Comparison of ENCODE assay signal across 13 cellular contexts in the genomic region with DNA sequence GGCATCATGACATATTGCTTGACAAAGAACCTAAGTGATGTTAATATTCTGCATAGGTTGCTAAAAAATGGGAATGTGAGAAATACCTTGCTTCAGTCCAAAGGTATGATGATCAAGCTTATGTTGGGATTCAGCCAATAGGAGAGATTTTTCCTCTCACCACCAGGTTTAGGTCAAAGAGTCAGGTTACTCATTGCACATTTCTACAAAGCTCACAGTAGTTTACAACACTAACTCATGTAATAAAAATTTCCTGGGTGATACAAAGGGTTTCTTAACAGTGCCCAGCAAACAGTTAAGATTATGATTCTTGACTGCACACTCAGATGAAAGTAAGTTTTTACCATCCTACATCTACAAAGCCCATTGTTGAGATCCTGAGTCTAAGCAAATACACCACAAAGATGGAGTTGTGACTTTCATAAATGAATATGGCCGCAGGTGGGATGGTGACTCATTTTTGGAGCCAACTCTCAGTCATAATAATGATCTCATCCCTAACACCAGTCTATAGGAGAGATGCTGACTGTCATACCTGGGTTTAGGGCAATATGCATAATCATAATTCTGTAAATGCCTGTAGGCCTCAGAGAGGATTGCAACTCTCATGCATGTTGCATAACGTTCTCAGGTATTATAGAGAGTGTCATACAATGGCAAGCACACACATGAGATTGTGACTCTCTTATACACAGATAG. TPM values are rescaled to one million over a fixed set of nuclear protein-coding genes. Genes with fewer than 3 reads are reported as not detected.
A peak's percentile ranks its signal among the peaks of the same experiment; 100 is the strongest.
DNase-seq lines count a peak whose midpoint lies in the region; ATAC-seq lines count a peak whose summit lies in the region.
"Not testable (repeated sequence)": the region's sequence is repeated elsewhere in the genome, so short reads cannot be mapped to it uniquely, and the experiment has no call there.
"Had no signal": no experiment of that assay in that cellular context is flagged by ENCODE, and none has a peak within 500 bp of the region (broad histone marks: within the 10 kb centered on the region; RNA-seq: fewer than 3 reads in every experiment).

No MANE protein-coding gene starts in this region.

- not testable (repeated sequence) for DNase-seq in activated CD4-positive, alpha-beta T cell treated with anti-CD3 and anti-CD28 coated beads for 36 hours; activated naive CD4-positive, alpha-beta T cell treated with anti-CD3 and anti-CD28 coated beads, Interleukin-2, amount 50 U/mL, for 72 hours (ENCODE audit: low spot score in 2 of 2); left lobe of liver (ENCODE audit: low spot score)

- H3K27me3 Mint-ChIP-seq in activated CD4-positive, alpha-beta T cell treated with anti-CD3 and anti-CD28 coated beads for 36 hours = not testable (repeated sequence)

- CTCF ChIA-PET in activated CD4-positive, alpha-beta T cell treated with anti-CD3 and anti-CD28 coated beads for 36 hours (lab: Charles Lee) = not testable (repeated sequence)

- intact Hi-C loops in activated CD4-positive, alpha-beta T cell treated with anti-CD3 and anti-CD28 coated beads for 36 hours (cut with DNase I, micrococcal nuclease) = not testable (repeated sequence)

- not testable (repeated sequence) for H3K27ac Mint-ChIP-seq in activated CD4-positive, alpha-beta T cell treated with anti-CD3 and anti-CD28 coated beads for 36 hours; activated naive CD4-positive, alpha-beta T cell treated with anti-CD3 and anti-CD28 coated beads, Interleukin-2, amount 50 U/mL, for 72 hours

- POLR2A ChIA-PET in activated CD4-positive, alpha-beta T cell treated with anti-CD3 and anti-CD28 coated beads for 36 hours (lab: Charles Lee) = not testable (repeated sequence)

- H3K36me3 Mint-ChIP-seq in activated CD4-positive, alpha-beta T cell treated with anti-CD3 and anti-CD28 coated beads for 36 hours (ENCODE audit: low read depth); activated naive CD4-positive, alpha-beta T cell treated with anti-CD3 and anti-CD28 coated beads, Interleukin-2, amount 50 U/mL, for 72 hours: not testable (repeated sequence)

- ATAC-seq in GM18868 (IDR thresholded peaks at IDR 0.05; ENCODE audit: unreplicated experiment) = peak; percentile 90
- ATAC-seq in GM21447 (IDR thresholded peaks at IDR 0.05; ENCODE audit: unreplicated experiment) = peak; percentile 58
- peak; percentile 69 for ATAC-seq in HG03442 (IDR thresholded peaks at IDR 0.05; ENCODE audit: unreplicated experiment)
- ATAC-seq in activated CD4-positive, alpha-beta T cell treated with anti-CD3 and anti-CD28 coated beads for 36 hours = peak; percentile 61
- peak; percentile 37 to 94 for ATAC-seq in activated naive CD4-positive, alpha-beta T cell treated with anti-CD3 and anti-CD28 coated beads, Interleukin-2, amount 50 U/mL, for 72 hours
- ATAC-seq in left lobe of liver = peak; percentile 48

- not testable (repeated sequence) for H3K4me1 Mint-ChIP-seq in activated CD4-positive, alpha-beta T cell treated with anti-CD3 and anti-CD28 coated beads for 36 hours

- H3K9me3 Mint-ChIP-seq in activated CD4-positive, alpha-beta T cell treated with anti-CD3 and anti-CD28 coated beads for 36 hours (ENCODE audit: low read depth); activated naive CD4-positive, alpha-beta T cell treated with anti-CD3 and anti-CD28 coated beads, Interleukin-2, amount 50 U/mL, for 72 hours: not testable (repeated sequence)

- H3K4me3 Mint-ChIP-seq in activated CD4-positive, alpha-beta T cell treated with anti-CD3 and anti-CD28 coated beads for 36 hours = not testable (repeated sequence)

RNA-seq across cellular contexts. Expression of a gene that starts 10.6 kb away (rescaled TPM):
- total RNA-seq in activated CD4-positive, alpha-beta T cell treated with anti-CD3 and anti-CD28 coated beads for 36 hours = not detected
- not detected for total RNA-seq in activated naive CD4-positive, alpha-beta T cell treated with anti-CD3 and anti-CD28 coated beads, Interleukin-2, amount 50 U/mL, for 72 hours
- total RNA-seq in left lobe of liver = not detected
- total RNA-seq: B cell; Caco-2; CD4-positive, CD25-positive, alpha-beta regulatory T cell; CD8-positive, alpha-beta T cell; GM23248; H1; H7 had no signal
